In genomic region chrX:103554687-103555417, GRCh38 we compare ENCODE assay signal across 9 cellular contexts. TPM values are rescaled to one million over a fixed set of nuclear protein-coding genes. Genes with fewer than 3 reads are reported as not detected.
DNase-seq lines count a peak whose midpoint lies in the region; ATAC-seq and TF ChIP-seq lines count a peak whose summit lies in the region.
"Had no signal": no experiment of that assay in that cellular context is flagged by ENCODE, and none has a peak within 500 bp of the region (broad histone marks: within the 10 kb centered on the region; RNA-seq: fewer than 3 reads in every experiment).

No MANE protein-coding gene starts in this region.

- H3K27me3 ChIP-seq in esophagus muscularis mucosa (peaks cover 0 to 4% (median 0%) of the 10 kb centered on the region in 4 donors), neural cell (ENCODE audit: insufficient read depth, low read depth, low read length) (no peaks in the 10 kb centered on the region), stomach smooth muscle (ENCODE audit: control insufficient read depth in 1 of 2, insufficient read depth in 2 of 2, low read length in 2 of 2) (peaks cover 0 to 9% of the 10 kb centered on the region in 2 donors)
- H3K27me3 ChIP-seq: SJSA1 had no signal

- WGBS in esophagus muscularis mucosa: 28% methylated on average over 16 of the region's 19 CpGs

- H3K9me3 ChIP-seq in esophagus muscularis mucosa: no peaks in the 10 kb centered on the region
- H3K9me3 ChIP-seq in neural cell (ENCODE audit: low read length): no peaks in the 10 kb centered on the region
- H3K9me3 ChIP-seq in stomach smooth muscle (ENCODE audit: control insufficient read depth in 2 of 2, low read length in 2 of 2): no peaks in the 10 kb centered on the region
- H3K9me3 ChIP-seq: SJSA1 had no signal

- H3K36me3 ChIP-seq in esophagus muscularis mucosa (no peaks in the 10 kb centered on the region), neural cell (ENCODE audit: insufficient read depth, low read length) (no peaks in the 10 kb centered on the region), stomach smooth muscle (ENCODE audit: control insufficient read depth in 2 of 2, insufficient read depth in 2 of 2, low read length in 2 of 2) (no peaks in the 10 kb centered on the region)
- H3K36me3 ChIP-seq: SJSA1 had no signal

- DNase-seq in ELF-1 (ENCODE audit: low read depth, low spot score) (peak; percentile 93), NCI-H1105 treated with DMSO at 0.1 percent for 48 hours (lab: John Stamatoyannopoulos, UW) (peak; percentile 79), esophagus muscularis mucosa (ENCODE audit: extremely low spot score) (no peak), DMS53 (lab: John Stamatoyannopoulos, UW) (no peak)
- DNase-seq in activated CD8-positive, alpha-beta memory T cell treated with anti-CD3 and anti-CD28 coated beads, Interleukin-2, amount 50 U/mL, for 24 hours (ENCODE audit: extremely low read depth): peak; percentile 23

- peak overlapping the region; percentile 51 for H3K4me2 ChIP-seq in neural cell (ENCODE audit: low read length)

- intact Hi-C loops in esophagus muscularis mucosa (cut with DNase I): no loop called here

- no peaks in the 10 kb centered on the region for H3F3A ChIP-seq in neural cell (ENCODE audit: insufficient read depth, low read length, poor library complexity, severe bottlenecking)

- TF ChIP-seq RAD21 in neural cell (conservative IDR thresholded peaks at IDR 0.05): no peak

- TF ChIP-seq CTCF in esophagus muscularis mucosa (IDR thresholded peaks at IDR 0.05) (no peak), neural cell (IDR thresholded peaks at IDR 0.05; ENCODE audit: poor library complexity, severe bottlenecking) (no peak)

- no peaks in the 10 kb centered on the region for H3K4me1 ChIP-seq in esophagus muscularis mucosa
- H3K4me1 ChIP-seq in stomach smooth muscle (ENCODE audit: control insufficient read depth, insufficient read depth, low read length): no peaks in the 10 kb centered on the region
- H3K4me1 ChIP-seq: SJSA1 had no signal

- no peak for TF ChIP-seq POLR2A in esophagus muscularis mucosa (IDR thresholded peaks at IDR 0.05; ENCODE audit: low read depth)

- H4K20me1 ChIP-seq in neural cell (ENCODE audit: insufficient read depth): no peaks in the 10 kb centered on the region

- TF ChIP-seq EP300 in esophagus muscularis mucosa (IDR thresholded peaks at IDR 0.05) (no peak), neural cell (conservative IDR thresholded peaks at IDR 0.05; ENCODE audit: poor library complexity, severe bottlenecking) (peak; percentile 52)

- no peaks in the 10 kb centered on the region for H3K9me2 ChIP-seq in neural cell (ENCODE audit: insufficient read depth, low read length)

- H3K79me2 ChIP-seq in neural cell (replicated peaks; ENCODE audit: insufficient read depth, low read length): no peaks in the 10 kb centered on the region

- H3K9ac ChIP-seq in neural cell (ENCODE audit: low read length): peak overlapping the region; percentile 76
- peak overlapping the region; percentile 51 to 55 for H3K9ac ChIP-seq in stomach smooth muscle (ENCODE audit: low read length in 2 of 2)

- H2AFZ ChIP-seq in neural cell (ENCODE audit: low read depth, low read length): peak overlapping the region; percentile 51

- H3K27ac ChIP-seq in esophagus muscularis mucosa (replicated peaks in 1 of 4) (no peak overlapping the region), neural cell (ENCODE audit: low read length) (peak overlapping the region; percentile 88), stomach smooth muscle (ENCODE audit: low read length) (no peak overlapping the region)
- H3K27ac ChIP-seq: SJSA1 had no signal

- ATAC-seq in GM21723 (IDR thresholded peaks at IDR 0.05; ENCODE audit: unreplicated experiment): peak; percentile 97

- H3K4me3 ChIP-seq in esophagus muscularis mucosa (peak overlapping the region; percentile 40 to 53 (median 41)), neural cell (ENCODE audit: low read length) (peak overlapping the region; percentile 69), stomach smooth muscle (ENCODE audit: low read length in 2 of 2) (peak overlapping the region; percentile 66 to 72)
- H3K4me3 ChIP-seq: SJSA1 had no signal

TF ChIP-seq in neural cell, 6 proteins besides CTCF, POLR2A, EP300 and RAD21:
- TF ChIP-seq SMC3 (conservative IDR thresholded peaks at IDR 0.05; ENCODE audit: poor library complexity) (peak; percentile 28), POLR2AphosphoS5 (IDR thresholded peaks at IDR 0.05) (peak; percentile 80), TAF1 (IDR thresholded peaks at IDR 0.05; ENCODE audit: low read depth) (no peak), REST (IDR thresholded peaks at IDR 0.05; ENCODE audit: borderline replicate concordance) (peak; percentile 41), EZH2 (IDR thresholded peaks at IDR 0.05; ENCODE audit: borderline replicate concordance, insufficient read depth, low read length, poor library complexity, severe bottlenecking) (no peak), MXI1 (conservative IDR thresholded peaks at IDR 0.05; ENCODE audit: poor library complexity, severe bottlenecking) (peak; percentile 71)

RNA-seq across cellular contexts. Expression of gene TCEAL4, which starts 30.5 kb away (rescaled TPM):
- total RNA-seq in esophagus muscularis mucosa: 100 to 1,000 TPM; 343 to 818 (median 418) TPM
- 121 and 130 TPM in 2 replicates for polyA plus RNA-seq in neural cell
- 59.4 and 74.6 TPM in 2 replicates for polyA minus RNA-seq in neural cell

RNA-seq across cellular contexts. Expression of gene RAB40A, which starts 35.6 kb away (rescaled TPM):
- 10 to 100 TPM in 1 of 4 donors, 1 to 10 TPM in 3; 4.5 to 13.2 (median 9.5) TPM for total RNA-seq in esophagus muscularis mucosa
- polyA plus RNA-seq in neural cell: 1.9 and 2.9 TPM in 2 replicates
- polyA minus RNA-seq in neural cell: 0.97 and 2.8 TPM in 2 replicates

RNA-seq across cellular contexts. Expression of gene TCEAL3, which starts 52.9 kb away (rescaled TPM):
- total RNA-seq in esophagus muscularis mucosa: 100 to 1,000 TPM; 108 to 218 (median 150) TPM
- polyA plus RNA-seq in neural cell: 38.2 and 42.5 TPM in 2 replicates
- polyA minus RNA-seq in neural cell: 11.0 and 15.4 TPM in 2 replicates

Comparison
In these comparisons a context has a peak if more than half of its experiments do, and no peak if none do; other contexts are left out.
1. DNase-seq: peak in ELF-1 (single experiment), NCI-H1105 treated with DMSO at 0.1 percent for 48 hours (single experiment) and activated CD8-positive, alpha-beta memory T cell treated with anti-CD3 and anti-CD28 coated beads, Interleukin-2, amount 50 U/mL, for 24 hours (single experiment); none in esophagus muscularis mucosa (single experiment) and DMS53 (single experiment).
2. Peak in every context shown above with its lines, with median percentiles within 50 percentile points of each other: H3K4me3 ChIP-seq.